ENCODE assay signal across 12 cellular contexts in genomic region chr7:149355390-149356048, GRCh38.
DNase-seq lines count a peak whose midpoint lies in the region; ATAC-seq and TF ChIP-seq lines count a peak whose summit lies in the region.
"Had no signal": no experiment of that assay in that cellular context is flagged by ENCODE, and none has a peak within 500 bp of the region (broad histone marks: within the 10 kb centered on the region; RNA-seq: fewer than 3 reads in every experiment).

No MANE protein-coding gene starts in this region.

- no peaks in the 10 kb centered on the region for H3K4me1 Mint-ChIP-seq in MCF 10A (ENCODE audit: insufficient read depth, unreplicated experiment)

- DNase-seq in MCF 10A (ENCODE audit: unreplicated experiment) (peak; percentile 20), breast epithelium (ENCODE audit: low spot score in 2 of 2) (no peak), NCI-H69 (lab: John Stamatoyannopoulos, UW) (peak; percentile 84), epithelial cell of prostate (ENCODE audit: low read depth, low spot score) (peak; percentile 72), ureter (ENCODE audit: low spot score) (peak; percentile 44), ecto neural progenitor cell (ENCODE audit: low spot score) (no peak), COLO829 (ENCODE audit: low spot score) (no peak)
- DNase-seq: activated naive CD4-positive, alpha-beta T cell treated with anti-CD3 and anti-CD28 coated beads, Interleukin-2, amount 50 U/mL, for 16 hours; BE2C; GM23248; IMR-90 had no signal

- H3K27me3 ChIP-seq in breast epithelium = no peaks in the 10 kb centered on the region
- H3K27me3 ChIP-seq: BE2C had no signal

- H3K9me3 ChIP-seq in breast epithelium = peaks cover 5% of the 10 kb centered on the region in 2 donors
- H3K9me3 ChIP-seq: BE2C had no signal

- no peak for TF ChIP-seq CTCF in MCF 10A (IDR thresholded peaks at IDR 0.05; ENCODE audit: unreplicated experiment)
- no peak for TF ChIP-seq CTCF in breast epithelium (IDR thresholded peaks at IDR 0.05)

- H3K27ac Mint-ChIP-seq in MCF 10A (ENCODE audit: low read depth, unreplicated experiment) = no peak overlapping the region

- no TSS peak for BruUV-seq in MCF 10A (replicated peaks; lab: Mats Ljungman, UMichigan)

- H3K36me3 ChIP-seq in breast epithelium = no peaks in the 10 kb centered on the region
- H3K36me3 ChIP-seq: BE2C had no signal

- H3K4me3 ChIP-seq in breast epithelium = no peak overlapping the region
- H3K4me3 ChIP-seq: GM23248 had no signal

- H3K27ac ChIP-seq in breast epithelium = no peak overlapping the region
- H3K27ac ChIP-seq in epithelial cell of prostate = no peak overlapping the region
- H3K27ac ChIP-seq: GM23248 had no signal

- CTCF ChIA-PET in MCF 10A (lab: Yijun Ruan, JAX) = interaction anchor here (1.3 kb wide), 1 partner anchor 47 kb away, joined by 3 read pairs; no protein-coding TSS in a partner anchor

- H3K27me3 Mint-ChIP-seq in MCF 10A (ENCODE audit: insufficient read depth, unreplicated experiment) = peaks cover 4% of the 10 kb centered on the region

- H3K4me1 ChIP-seq in breast epithelium = no peaks in the 10 kb centered on the region
- H3K4me1 ChIP-seq: BE2C had no signal

- no peak for ATAC-seq in HG03108 (IDR thresholded peaks at IDR 0.05; ENCODE audit: unreplicated experiment)

- TF ChIP-seq POLR2A in breast epithelium (IDR thresholded peaks at IDR 0.05) = no peak

- POLR2A ChIA-PET in MCF 10A (lab: Yijun Ruan, JAX) = no interaction called here

- no peak overlapping the region for H3K4me3 Mint-ChIP-seq in MCF 10A (ENCODE audit: unreplicated experiment)

- no peaks in the 10 kb centered on the region for H3K36me3 Mint-ChIP-seq in MCF 10A (ENCODE audit: insufficient read depth, unreplicated experiment)

- H3K9me3 Mint-ChIP-seq in MCF 10A (ENCODE audit: unreplicated experiment) = no peaks in the 10 kb centered on the region

- intact Hi-C loops in MCF 10A (cut with micrococcal nuclease) (no loop called here), breast epithelium (cut with DNase I; ENCODE audit: low total_unique reads) (no loop called here)

Comparison
In these comparisons a context has a peak if more than half of its experiments do, and no peak if none do; other contexts are left out.
1. DNase-seq: peak in MCF 10A (single experiment), NCI-H69 (single experiment), epithelial cell of prostate (single experiment) and ureter (single experiment); none in breast epithelium (0 of 2), ecto neural progenitor cell (single experiment) and COLO829 (single experiment).